8 cellular contexts compared by ENCODE assay signal in genomic region chr17:81346908-81347349, GRCh38. TPM values are rescaled to one million over a fixed set of nuclear protein-coding genes. Genes with fewer than 3 reads are reported as not detected.
DNase-seq lines count a peak whose midpoint lies in the region; ATAC-seq, FAIRE-seq and TF ChIP-seq lines count a peak whose summit lies in the region.

No MANE protein-coding gene starts in this region.

- H2AK5ac ChIP-seq in neuronal stem cell (ENCODE audit: low read depth, low read length) = peak overlapping the region; percentile 94

- no peaks in the 10 kb centered on the region for H3K9me2 ChIP-seq in OCI-LY7 (ENCODE audit: insufficient read depth, low read length)

- POLR2A ChIA-PET in AG04449 (lab: Yijun Ruan, JAX) = interaction anchor here (0.8 kb wide), 1 partner anchor 159 kb away, joined by 3 read pairs; no protein-coding TSS in a partner anchor
- POLR2A ChIA-PET in OCI-LY7 (lab: Charles Lee) = no interaction called here

- no peaks in the 10 kb centered on the region for H3K79me2 ChIP-seq in OCI-LY7 (ENCODE audit: insufficient read depth, low read depth, low read length)
- H3K79me2 ChIP-seq in fibroblast of lung (ENCODE audit: control insufficient read depth, insufficient read depth, low read length) = peaks cover 35% of the 10 kb centered on the region

- peak overlapping the region; percentile 70 for H3K4me3 ChIP-seq in AG04449 (ENCODE audit: low read depth, low read length)
- H3K4me3 ChIP-seq in OCI-LY7 (ENCODE audit: low read depth, low read length, poor library complexity, severe bottlenecking) = no peak overlapping the region
- H3K4me3 ChIP-seq in fibroblast of lung (replicated peaks in 1 of 4; ENCODE audit: control extremely low read depth in 1 of 4, insufficient read depth in 1 of 4, low read depth in 3 of 4, low read length in 4 of 4) = peak overlapping the region; percentile 34 to 69 (median 64)
- H3K4me3 ChIP-seq in neuronal stem cell (ENCODE audit: low read length in 2 of 2) = peak overlapping the region; percentile 79 to 85

- H2AFZ ChIP-seq in OCI-LY7 (ENCODE audit: low read length) (no peak overlapping the region; the same call in 1 of the 2 replicates), fibroblast of lung (ENCODE audit: low read length) (no peak overlapping the region), neuronal stem cell (ENCODE audit: low read length) (peak overlapping the region; percentile 83)

- peaks cover 10% of the 10 kb centered on the region for H3K79me1 ChIP-seq in neuronal stem cell (ENCODE audit: low read depth, low read length)

- H3K14ac ChIP-seq in neuronal stem cell (ENCODE audit: low read length) = peak overlapping the region; percentile 94

- peak overlapping the region; percentile 97 for H2BK120ac ChIP-seq in neuronal stem cell (ENCODE audit: low read depth, low read length)

- H3K4me1 ChIP-seq in OCI-LY7 (ENCODE audit: insufficient read depth, low read length, poor library complexity, severe bottlenecking) = peaks cover 10% of the 10 kb centered on the region
- peaks cover 3% of the 10 kb centered on the region for H3K4me1 ChIP-seq in fibroblast of lung (ENCODE audit: control insufficient read depth, extremely low read depth, insufficient read depth, low read length)
- peaks cover 6 to 24% of the 10 kb centered on the region in 2 donors for H3K4me1 ChIP-seq in neuronal stem cell (ENCODE audit: control insufficient read depth in 2 of 2, insufficient read depth in 1 of 2, low read depth in 1 of 2, low read length in 2 of 2)

- H4K20me1 ChIP-seq in OCI-LY7 (ENCODE audit: insufficient read depth, low read length) (no peaks in the 10 kb centered on the region), fibroblast of lung (ENCODE audit: control insufficient read depth, extremely low read depth, insufficient read depth, low read length) (no peaks in the 10 kb centered on the region)

- H3K27ac ChIP-seq in OCI-LY7 (ENCODE audit: low read depth, low read length, poor library complexity, severe bottlenecking) (no peak overlapping the region), fibroblast of lung (ENCODE audit: insufficient read depth, low read length) (no peak overlapping the region), neuronal stem cell (replicated peaks; ENCODE audit: low read length) (no peak overlapping the region)

- H3K27me3 ChIP-seq in fibroblast of lung (ENCODE audit: control insufficient read depth, insufficient read depth, low read length) (no peaks in the 10 kb centered on the region), neuronal stem cell (ENCODE audit: control insufficient read depth in 3 of 3, insufficient read depth in 3 of 3, low read depth in 1 of 3, low read length in 3 of 3) (peaks cover 0 to 17% (median 0%) of the 10 kb centered on the region in 3 experiments)

- FAIRE-seq in frontal cortex (lab: Jason Lieb, UNC) = no peak

- intact Hi-C loops in OCI-LY7 (cut with micrococcal nuclease; ENCODE audit: unreplicated experiment) = no loop called here

- no peaks in the 10 kb centered on the region for H3K36me3 ChIP-seq in OCI-LY7 (ENCODE audit: insufficient read depth, low read length)
- H3K36me3 ChIP-seq in fibroblast of lung (ENCODE audit: control insufficient read depth, insufficient read depth, low read length) = no peaks in the 10 kb centered on the region
- peaks cover 0 to 6% of the 10 kb centered on the region in 2 donors for H3K36me3 ChIP-seq in neuronal stem cell (replicated peaks in 1 of 2; ENCODE audit: control insufficient read depth in 2 of 2, insufficient read depth in 2 of 2, low read length in 2 of 2)

- peak overlapping the region; percentile 97 for H2BK15ac ChIP-seq in neuronal stem cell (ENCODE audit: low read length)

- ATAC-seq in HG02610 (IDR thresholded peaks at IDR 0.05; ENCODE audit: unreplicated experiment) = no peak

- peak overlapping the region; percentile 98 for H2BK12ac ChIP-seq in neuronal stem cell (ENCODE audit: low read length)

- peak overlapping the region; percentile 63; the same call in 1 of the 2 replicates for H3K4me2 ChIP-seq in OCI-LY7 (ENCODE audit: low read length)
- H3K4me2 ChIP-seq in fibroblast of lung (ENCODE audit: extremely low read depth, insufficient read depth, low read length) = peak overlapping the region; percentile 99
- peak overlapping the region; percentile 99 for H3K4me2 ChIP-seq in neuronal stem cell (ENCODE audit: insufficient read depth, low read length, poor library complexity, severe bottlenecking)

- TF ChIP-seq CTCF in AG04449 (IDR thresholded peaks at IDR 0.05; ENCODE audit: insufficient read depth, low read length, missing control alignments) = no peak
- TF ChIP-seq CTCF in OCI-LY7 (conservative IDR thresholded peaks at IDR 0.05; ENCODE audit: low read length) = no peak
- TF ChIP-seq CTCF in fibroblast of lung (conservative IDR thresholded peaks at IDR 0.05 in 1 of 2, IDR thresholded peaks at IDR 0.05 in 1 of 2; ENCODE audit: low read depth in 1 of 2, low read length in 2 of 2) = no peak

- no TSS peak for BruUV-seq in OCI-LY7 (replicated peaks; lab: Mats Ljungman, UMichigan)

- CTCF ChIA-PET in AG04449 (lab: Yijun Ruan, JAX) = no interaction called here
- CTCF ChIA-PET in OCI-LY7 (lab: Charles Lee; ENCODE audit: unreplicated experiment) = no interaction called here

- H3K9ac ChIP-seq in fibroblast of lung (ENCODE audit: insufficient read depth, low read length) = no peak overlapping the region
- H3K9ac ChIP-seq in neuronal stem cell (ENCODE audit: low read depth, low read length, poor library complexity) = peak overlapping the region; percentile 100

- no peak overlapping the region for H4K91ac ChIP-seq in neuronal stem cell (ENCODE audit: low read depth, low read length, poor library complexity)

- H4K8ac ChIP-seq in neuronal stem cell (ENCODE audit: low read depth, low read length) = no peak overlapping the region

- DNase-seq in AG04449 (ENCODE audit: low read depth, low spot score) = no peak
- no peak for DNase-seq in OCI-LY7 (ENCODE audit: low spot score)
- DNase-seq in fibroblast of lung (ENCODE audit: low read depth in 2 of 2) = no peak
- no peak for DNase-seq in neuronal stem cell (ENCODE audit: low spot score)
- DNase-seq in mesenteric fat pad (ENCODE audit: low spot score) = no peak
- DNase-seq in erythroblast (lab: John Stamatoyannopoulos, UW) = no peak
- no peak for DNase-seq in frontal cortex (ENCODE audit: low spot score in 2 of 2)

- H3K18ac ChIP-seq in neuronal stem cell (ENCODE audit: low read length) = peak overlapping the region; percentile 100

- peak overlapping the region; percentile 55 for H3K4ac ChIP-seq in neuronal stem cell (ENCODE audit: low read length)

- no CpG with 5 or more reads among the region's 11 CpGs for WGBS in neuronal stem cell (ENCODE audit: extremely low coverage in 2 of 2, insufficient read length in 2 of 2, insufficient replicate concordance in 1 of 2), 2 donors

- H3K23ac ChIP-seq in neuronal stem cell (ENCODE audit: low read depth, low read length, poor library complexity) = peak overlapping the region; percentile 89

- TF ChIP-seq POLR2A in erythroblast (IDR thresholded peaks at IDR 0.05; ENCODE audit: low read length) = no peak

- no peaks in the 10 kb centered on the region for H3K9me3 ChIP-seq in OCI-LY7 (ENCODE audit: low read length)
- H3K9me3 ChIP-seq in fibroblast of lung (ENCODE audit: control insufficient read depth, insufficient read depth, low read depth, low read length) = no peaks in the 10 kb centered on the region
- no peaks in the 10 kb centered on the region for H3K9me3 ChIP-seq in neuronal stem cell (replicated peaks in 1 of 2; ENCODE audit: control insufficient read depth in 2 of 2, insufficient read depth in 1 of 2, low read depth in 1 of 2, low read length in 2 of 2)

- peak overlapping the region; percentile 98 for H2BK5ac ChIP-seq in neuronal stem cell (ENCODE audit: low read length)

RNA-seq across cellular contexts. Expression of gene BAHCC1, which starts 48.3 kb away (rescaled TPM):
- total RNA-seq in OCI-LY7 (2014; rRNA removed; shearing (Covaris generic)) = 1.4 and 5.2 TPM in 2 replicates
- total RNA-seq in OCI-LY7 (2022) = 5.5 and 5.7 TPM in 2 replicates
- total RNA-seq in fibroblast of lung = 3.9 and 7.3 TPM in 2 replicates
- 1.5 and 1.8 TPM in 2 replicates for polyA plus RNA-seq in fibroblast of lung
- 6.8 and 7.2 TPM in 2 replicates for polyA plus RNA-seq in fibroblast of lung (2012)
- 6.3 and 8.6 TPM in 2 replicates for polyA minus RNA-seq in fibroblast of lung (ENCODE audit: low replicate concordance)
- 15.9 TPM for polyA plus RNA-seq in neuronal stem cell (2013, experiment 1 of 2)
- 17.5 TPM for polyA plus RNA-seq in neuronal stem cell (2013, experiment 2 of 2)
- 11.0 TPM for total RNA-seq in mesenteric fat pad
- 5.7 TPM for total RNA-seq in frontal cortex

RNA-seq across cellular contexts. Expression of gene SLC38A10, which starts 51.8 kb away (rescaled TPM):
- total RNA-seq in OCI-LY7 (2014; rRNA removed; shearing (Covaris generic)) = 50.5 and 56.0 TPM in 2 replicates
- 147 and 150 TPM in 2 replicates for total RNA-seq in OCI-LY7 (2022)
- 53.2 and 60.4 TPM in 2 replicates for total RNA-seq in fibroblast of lung
- 17.8 and 23.6 TPM in 2 replicates for polyA plus RNA-seq in fibroblast of lung
- polyA plus RNA-seq in fibroblast of lung (2012) = 34.2 and 48.6 TPM in 2 replicates
- 45.3 and 99.0 TPM in 2 replicates for polyA minus RNA-seq in fibroblast of lung (ENCODE audit: low replicate concordance)
- polyA plus RNA-seq in neuronal stem cell (2013, experiment 1 of 2) = 7.2 TPM
- 7.3 TPM for polyA plus RNA-seq in neuronal stem cell (2013, experiment 2 of 2)
- 88.0 TPM for total RNA-seq in mesenteric fat pad
- total RNA-seq in frontal cortex = 13.9 TPM
